Comparison of ENCODE assay signal across 31 cellular contexts in the genomic region with DNA sequence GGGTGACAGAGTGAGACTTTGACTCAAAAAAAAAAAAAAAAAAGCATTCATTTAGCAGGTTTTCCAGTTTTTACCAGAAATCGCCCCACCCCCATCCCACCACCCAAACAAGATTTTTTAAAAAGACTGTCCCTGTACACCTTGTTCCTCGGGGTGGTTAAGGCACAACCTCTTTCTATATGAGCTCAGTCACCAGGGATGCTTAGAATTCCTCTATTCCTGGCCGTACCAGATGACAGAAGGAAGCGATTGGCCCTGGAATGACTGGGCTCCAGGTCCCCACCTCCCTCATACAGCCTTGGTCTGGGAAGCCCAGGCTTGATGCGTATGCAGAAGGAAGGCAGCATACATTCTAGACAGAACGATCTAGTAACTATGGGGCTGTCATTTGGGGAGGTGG. TPM values are rescaled to one million over a fixed set of nuclear protein-coding genes. Genes with fewer than 3 reads are reported as not detected.
DNase-seq lines count a peak whose midpoint lies in the region; ATAC-seq, FAIRE-seq and TF ChIP-seq lines count a peak whose summit lies in the region.
"Had no signal": no experiment of that assay in that cellular context is flagged by ENCODE, and none has a peak within 500 bp of the region (broad histone marks: within the 10 kb centered on the region; RNA-seq: fewer than 3 reads in every experiment).

No MANE protein-coding gene starts in this region.

- no peak overlapping the region for H3K4me3 Mint-ChIP-seq in MCF 10A (ENCODE audit: unreplicated experiment)
- H3K4me3 Mint-ChIP-seq: activated CD8-positive, alpha-beta T cell treated with anti-CD3 and anti-CD28 coated beads, Interleukin-2, amount 10 ng/mL, durations not matched to agents 7 days and 5 days; activated naive CD8-positive, alpha-beta T cell treated with anti-CD3 and anti-CD28 coated beads for 36 hours; HFFc6; T-helper 2 cell treated with Interferon-gamma antibody and Interleukin-4, amounts not matched to agents 5 μg/mL and 100 μg/mL, for 36 hours had no signal

- WGBS in GM12878 (ENCODE audit: insufficient coverage, insufficient replicate concordance, low lambda C conversion rate, missing lambda C conversion rate) = 95% methylated on average over 6 of the region's 6 CpGs
- WGBS in thyroid gland, 2 donors = 92 to 95% methylated on average over 6 of the region's 6 CpGs

- no peaks in the 10 kb centered on the region for H3K79me2 ChIP-seq in GM12878 (ENCODE audit: control insufficient read depth, insufficient read depth, low read length)

- in situ Hi-C loops in GM12878 (cut with MboI) = no loop called here

- H3K27me3 Mint-ChIP-seq in MCF 10A (ENCODE audit: insufficient read depth, unreplicated experiment) = no peaks in the 10 kb centered on the region
- H3K27me3 Mint-ChIP-seq: activated naive CD8-positive, alpha-beta T cell treated with anti-CD3 and anti-CD28 coated beads for 36 hours had no signal

- TF ChIP-seq POLR2A in breast epithelium (IDR thresholded peaks at IDR 0.05) = no peak
- TF ChIP-seq POLR2A in GM12878 (IDR thresholded peaks at IDR 0.05; ENCODE audit: low read depth, low read length) = no peak
- TF ChIP-seq POLR2A in thyroid gland (IDR thresholded peaks at IDR 0.05) = no peak

- no peak overlapping the region for H3K27ac ChIP-seq in breast epithelium
- no peak overlapping the region for H3K27ac ChIP-seq in GM12878 (ENCODE audit: control insufficient read depth, insufficient read depth)
- H3K27ac ChIP-seq in thyroid gland = peak overlapping the region; percentile 86
- no peak overlapping the region for H3K27ac ChIP-seq in coronary artery
- H3K27ac ChIP-seq: neural progenitor cell, thoracic aorta had no signal

- intact Hi-C loops in MCF 10A (cut with micrococcal nuclease) = no loop called here
- intact Hi-C loops in breast epithelium (cut with DNase I; ENCODE audit: low total_unique reads) = loop anchor here (10.0 kb wide), 1 partner anchor 182 kb away; a partner anchor contains a TSS
- intact Hi-C loops in GM12878 (cut with micrococcal nuclease; ENCODE audit: unreplicated experiment) = no loop called here
- intact Hi-C loops in thyroid gland (cut with DNase I) = no loop called here

- H4K20me1 ChIP-seq in GM12878 (ENCODE audit: control insufficient read depth, insufficient read depth) = no peaks in the 10 kb centered on the region

- peaks cover 5% of the 10 kb centered on the region for H3K4me1 Mint-ChIP-seq in MCF 10A (ENCODE audit: insufficient read depth, unreplicated experiment)

- H2AFZ ChIP-seq in GM12878 (ENCODE audit: control insufficient read depth, low read depth, low read length) = no peak overlapping the region
- H2AFZ ChIP-seq: neural progenitor cell had no signal

- no peaks in the 10 kb centered on the region for H3K27me3 ChIP-seq in breast epithelium
- H3K27me3 ChIP-seq in GM12878 (replicated peaks in 1 of 2; ENCODE audit: control insufficient read depth in 2 of 2, insufficient read depth in 2 of 2, low read length in 1 of 2) = no peaks in the 10 kb centered on the region
- H3K27me3 ChIP-seq in thyroid gland = no peaks in the 10 kb centered on the region
- H3K27me3 ChIP-seq: cardiac muscle cell, neural progenitor cell, pancreas had no signal

- SMC1A ChIA-PET in GM12878 (lab: Charles Lee; ENCODE audit: uncharacterized antibody, unreplicated experiment) = no interaction called here

- H3K9ac ChIP-seq in GM12878 (ENCODE audit: control insufficient read depth, insufficient read depth, low read length) = no peak overlapping the region
- H3K9ac ChIP-seq: neural progenitor cell had no signal

- TF ChIP-seq RAD21 in GM12878 (IDR thresholded peaks at IDR 0.05; ENCODE audit: insufficient read depth, low read depth, low read length) = no peak

- no peaks in the 10 kb centered on the region for H3K9me3 Mint-ChIP-seq in MCF 10A (ENCODE audit: unreplicated experiment)
- H3K9me3 Mint-ChIP-seq: activated naive CD8-positive, alpha-beta T cell treated with anti-CD3 and anti-CD28 coated beads for 36 hours; HFFc6; neural progenitor cell; T-helper 2 cell treated with Interferon-gamma antibody and Interleukin-4, amounts not matched to agents 5 μg/mL and 100 μg/mL, for 36 hours had no signal

- DNase-seq in MCF 10A (ENCODE audit: unreplicated experiment) = no peak
- DNase-seq in breast epithelium (ENCODE audit: low spot score in 2 of 2) = no peak
- DNase-seq in GM12878 (ENCODE audit: low read depth, low spot score) = no peak
- peak; percentile 86 for DNase-seq in islet precursor cell
- no peak for DNase-seq in thyroid gland
- DNase-seq in coronary artery (ENCODE audit: low spot score) = no peak
- no peak for DNase-seq in activated CD8-positive, alpha-beta memory T cell treated with anti-CD3 and anti-CD28 coated beads, Interleukin-2, amount 50 U/mL, for 48 hours
- DNase-seq: activated CD8-positive, alpha-beta T cell treated with anti-CD3 and anti-CD28 coated beads, Interleukin-2, amount 10 ng/mL, durations not matched to agents 7 days and 5 days; activated naive CD8-positive, alpha-beta T cell treated with anti-CD3 and anti-CD28 coated beads for 36 hours; aorta; cortex of kidney; DND-41; effector memory CD4-positive, alpha-beta T cell; foreskin melanocyte; HFFc6; KG1; NCI-H1417 treated with DMSO at 0.1 percent for 48 hours; NCI-H2081; NCI-H2227 treated with DMSO at 0.1 percent for 48 hours; NCI-H526 treated with DMSO at 0.1 percent for 48 hours; pancreas; SHP77 treated with DMSO at 0.1 percent for 48 hours; stimulated activated CD4-positive, alpha-beta T cell treated with anti-CD3 and anti-CD28 coated beads, Interleukin-2, amount 100 ng/mL, for 24 hours; stimulated activated naive CD8-positive, alpha-beta T cell treated with anti-CD3 and anti-CD28 coated beads, Interleukin-15, Interleukin-2, amounts not matched to agents 100 U/mL and 50 U/mL, for 24 hours had no signal

- CTCF ChIA-PET in MCF 10A (lab: Yijun Ruan, JAX) (interaction anchor here (0.6 to 4.0 kb wide), 5 partner anchors 9 to 178 kb away, joined by 3 to 31 read pairs (median 8); no protein-coding TSS in a partner anchor), GM12878 (lab: Yijun Ruan, JAX) (interaction anchor here (0.9 to 1.9 kb wide), 4 partner anchors 9 to 336 kb away, joined by 3 to 7 read pairs (median 4); no protein-coding TSS in a partner anchor)

- no peak for TF ChIP-seq CTCF in MCF 10A (IDR thresholded peaks at IDR 0.05; ENCODE audit: unreplicated experiment)
- TF ChIP-seq CTCF in breast epithelium (IDR thresholded peaks at IDR 0.05) = no peak
- TF ChIP-seq CTCF in GM12878 (IDR thresholded peaks at IDR 0.05 in 2 of 3, conservative IDR thresholded peaks at IDR 0.05 in 1 of 3; ENCODE audit: control insufficient read depth in 2 of 3, extremely low read depth in 1 of 3, insufficient read depth in 1 of 3, low read depth in 3 of 3, low read length in 3 of 3) = no peak
- TF ChIP-seq CTCF in thyroid gland (IDR thresholded peaks at IDR 0.05) = no peak
- no peak for TF ChIP-seq CTCF in coronary artery (IDR thresholded peaks at IDR 0.05)

- ATAC-seq in GM12878 (no peak), GM19035 (IDR thresholded peaks at IDR 0.05; ENCODE audit: unreplicated experiment) (no peak)
- ATAC-seq: activated CD8-positive, alpha-beta T cell treated with anti-CD3 and anti-CD28 coated beads, Interleukin-2, amount 10 ng/mL, durations not matched to agents 7 days and 5 days; stimulated activated naive CD8-positive, alpha-beta T cell treated with anti-CD3 and anti-CD28 coated beads, Interleukin-15, Interleukin-2, amounts not matched to agents 100 U/mL and 50 U/mL, for 24 hours had no signal

- no peak for FAIRE-seq in GM12878 (lab: Jason Lieb, UNC)
- FAIRE-seq: A204.1, H1, pancreas had no signal

- H3K9me3 ChIP-seq in breast epithelium (no peaks in the 10 kb centered on the region), GM12878 (replicated peaks; ENCODE audit: control insufficient read depth, insufficient read depth, low read length) (no peaks in the 10 kb centered on the region), thyroid gland (no peaks in the 10 kb centered on the region)
- H3K9me3 ChIP-seq: pancreas, thoracic aorta had no signal

- TSS peak; percentile 12 for BruUV-seq in MCF 10A (replicated peaks; lab: Mats Ljungman, UMichigan)
- BruUV-seq in GM12878 (replicated peaks; lab: Mats Ljungman, UMichigan) = TSS peak; percentile 54

- no peak overlapping the region for H3K27ac Mint-ChIP-seq in MCF 10A (ENCODE audit: low read depth, unreplicated experiment)
- H3K27ac Mint-ChIP-seq: activated CD8-positive, alpha-beta T cell treated with anti-CD3 and anti-CD28 coated beads, Interleukin-2, amount 10 ng/mL, durations not matched to agents 7 days and 5 days; HFFc6; neural progenitor cell; T-helper 2 cell treated with Interferon-gamma antibody and Interleukin-4, amounts not matched to agents 5 μg/mL and 100 μg/mL, for 36 hours had no signal

- TF ChIP-seq EP300 in GM12878 (IDR thresholded peaks at IDR 0.05; ENCODE audit: borderline replicate concordance in 1 of 2, control insufficient read depth in 1 of 2, low read depth in 2 of 2, low read length in 2 of 2) = no peak

- POLR2A ChIA-PET in MCF 10A (lab: Yijun Ruan, JAX) = interaction anchor here (1.5 to 5.1 kb wide), 6 partner anchors 9 to 186 kb away, joined by 3 to 49 read pairs (median 19); a partner anchor contains a TSS
- POLR2A ChIA-PET in GM12878 (lab: Charles Lee) = interaction anchor here (0.7 kb wide), 1 partner anchor 157 kb away, joined by 3 read pairs; no protein-coding TSS in a partner anchor

- H3K4me2 ChIP-seq in GM12878 (ENCODE audit: control insufficient read depth, insufficient read depth) = no peak overlapping the region
- H3K4me2 ChIP-seq: neural progenitor cell had no signal

- H3K36me3 Mint-ChIP-seq in MCF 10A (ENCODE audit: insufficient read depth, unreplicated experiment) = peaks cover 44% of the 10 kb centered on the region

- RAD21 ChIA-PET in GM12878 (lab: Charles Lee; ENCODE audit: unreplicated experiment) = interaction anchor here (0.8 kb wide), 1 partner anchor 178 kb away, joined by 4 read pairs; no protein-coding TSS in a partner anchor

- H3K4me1 ChIP-seq in breast epithelium = peaks cover 0 to 5% of the 10 kb centered on the region in 2 donors
- no peaks in the 10 kb centered on the region for H3K4me1 ChIP-seq in GM12878 (ENCODE audit: control insufficient read depth, insufficient read depth, low read length)
- H3K4me1 ChIP-seq in thyroid gland = peaks cover 9 to 19% of the 10 kb centered on the region in 2 donors

- H3K36me3 ChIP-seq in breast epithelium (no peaks in the 10 kb centered on the region), GM12878 (ENCODE audit: control insufficient read depth in 2 of 2, insufficient read depth in 2 of 2, low read length in 1 of 2) (peaks cover 34 to 42% of the 10 kb centered on the region in 2 experiments), thyroid gland (no peaks in the 10 kb centered on the region)
- H3K36me3 ChIP-seq: neural progenitor cell had no signal

- H3K4me3 ChIP-seq in breast epithelium (no peak overlapping the region), GM12878 (no peak overlapping the region), thyroid gland (replicated peaks in 1 of 3) (no peak overlapping the region), coronary artery (no peak overlapping the region)
- H3K4me3 ChIP-seq: cardiac muscle cell, neural progenitor cell, pancreas, thoracic aorta had no signal

RNA-seq across cellular contexts. Expression of a gene that starts 25.6 kb away (rescaled TPM):
- total RNA-seq in MCF 10A (2022) = 4.2 and 10.2 TPM in 2 replicates
- 10 to 100 TPM; 29.9 to 73.5 (median 58.7) TPM for total RNA-seq in breast epithelium
- 49.5 and 49.8 TPM in 2 replicates for total RNA-seq in GM12878 (2013; cell fraction: nucleolus; rRNA removed)
- 272 and 292 TPM in 2 replicates for total RNA-seq in GM12878 (2014; rRNA removed)
- 164 and 165 TPM in 2 replicates for total RNA-seq in GM12878 (2014; rRNA removed; fragmentation: Illumina TruSeq; extraction: Trizol)
- 271 and 294 TPM in 2 replicates for total RNA-seq in GM12878 (2021)
- polyA plus RNA-seq in GM12878 (2011; ENCODE audit: low read depth) = 58.3 TPM
- polyA plus RNA-seq in GM12878 (2011; rRNA removed) = 130 and 247 TPM in 2 replicates
- 206 and 263 TPM in 2 replicates for polyA plus RNA-seq in GM12878 (2011; cell fraction: cytosol; rRNA removed)
- 176 and 184 TPM in 2 replicates for polyA plus RNA-seq in GM12878 (2011; cell fraction: nucleus; rRNA removed)
- 143 and 156 TPM in 2 replicates for polyA plus RNA-seq in GM12878 (2012)
- polyA plus RNA-seq in GM12878 (2014; fragmentation: Illumina TruSeq; extraction: Trizol) = 143 and 238 TPM in 2 replicates
- polyA plus RNA-seq in GM12878 (2014; fragmentation: Nextera tagmentation; extraction: Ambion mirVana) = 10 to 100 TPM in 1 of 2 experiments, 1 to 10 TPM in 1; 2.3 to 15.4 TPM
- polyA plus RNA-seq in GM12878 (2014; rRNA removed) = 225 and 254 TPM in 2 replicates
- polyA plus RNA-seq in GM12878 (2016; fragmentation: Nextera tagmentation; extraction: Ambion mirVana) = 100 to 1,000 TPM; 318 to 358 TPM
- polyA minus RNA-seq in GM12878 (2011; rRNA and poly(A)+ RNA removed) = 164 and 240 TPM in 2 replicates
- polyA minus RNA-seq in GM12878 (2011; cell fraction: cytosol; rRNA and poly(A)+ RNA removed) = 90.0 and 92.1 TPM in 2 replicates
- 22.4 and 26.4 TPM in 2 replicates for polyA minus RNA-seq in GM12878 (2011; cell fraction: nucleus; rRNA and poly(A)+ RNA removed)
- total RNA-seq in thyroid gland = 10 to 100 TPM; 29.4 to 49.6 (median 33.5) TPM

Comparison
In these comparisons a context has a peak if more than half of its experiments do, and no peak if none do; other contexts are left out.
1. H3K27ac ChIP-seq: peak in thyroid gland (3 of 3); none in breast epithelium (0 of 2), GM12878 (single experiment) and coronary artery (0 of 2).